ENCODE assay signal across 18 cellular contexts in genomic region chr3:66425566-66425965, GRCh38.
A peak's percentile ranks its signal among the peaks of the same experiment; 100 is the strongest.
DNase-seq lines count a peak whose midpoint lies in the region; ATAC-seq and TF ChIP-seq lines count a peak whose summit lies in the region.
"Had no signal": no experiment of that assay in that cellular context is flagged by ENCODE, and none has a peak within 500 bp of the region (broad histone marks: within the 10 kb centered on the region; RNA-seq: fewer than 3 reads in every experiment).

No MANE protein-coding gene starts in this region.

- DNase-seq in DMS 273 (lab: John Stamatoyannopoulos, UW; ENCODE audit: unreplicated experiment) (peak; percentile 62), lung (ENCODE audit: low spot score) (no peak), gastrocnemius medialis (peak in 1 of 2 donors; percentile 64), NOMO-1 (lab: John Stamatoyannopoulos, UW; ENCODE audit: unreplicated experiment in 2 of 2) (no peak), DMS79 treated with DMSO at 0.1 percent for 48 hours (lab: John Stamatoyannopoulos, UW) (no peak)
- no peak for DNase-seq in activated T-helper 2 cell treated with anti-CD3 and anti-CD28 coated beads, Interferon-gamma antibody, Interleukin-2, Interleukin-4, amounts not matched to agents 10 μg/mL and 5 μg/mL and 100 μg/mL, durations not matched to agents 14 hours and 24 hours and 36 hours (ENCODE audit: low spot score)
- DNase-seq: activated CD4-positive, alpha-beta T cell treated with anti-CD3 and anti-CD28 coated beads for 4 hours; cortex of kidney; foreskin keratinocyte; H7; left lung; naive thymus-derived CD8-positive, alpha-beta T cell; NCI-H1694; NCI-H345 had no signal

- H3K4me1 Mint-ChIP-seq in activated T-helper 2 cell treated with anti-CD3 and anti-CD28 coated beads, Interferon-gamma antibody, Interleukin-2, Interleukin-4, amounts not matched to agents 10 μg/mL and 5 μg/mL and 100 μg/mL, durations not matched to agents 14 hours and 24 hours and 36 hours (ENCODE audit: low read depth), result peaks cover 33% of the 10 kb centered on the region
- H3K4me1 Mint-ChIP-seq: IgD-negative memory B cell had no signal

- no peaks in the 10 kb centered on the region for H3K27me3 Mint-ChIP-seq in activated T-helper 2 cell treated with anti-CD3 and anti-CD28 coated beads, Interferon-gamma antibody, Interleukin-2, Interleukin-4, amounts not matched to agents 10 μg/mL and 5 μg/mL and 100 μg/mL, durations not matched to agents 14 hours and 24 hours and 36 hours (ENCODE audit: low read depth)
- H3K27me3 Mint-ChIP-seq: naive thymus-derived CD8-positive, alpha-beta T cell had no signal

- H3K27ac ChIP-seq in lung (ENCODE audit: low read depth in 1 of 2, low read length in 1 of 2) (peak overlapping the region; percentile 24 to 70), gastrocnemius medialis (peak overlapping the region; percentile 77 to 90 (median 82))
- H3K27ac ChIP-seq: foreskin keratinocyte, left lung had no signal

- 89 to 95% methylated on average over 6 of the region's 6 CpGs for WGBS in lung, 2 donors

- H3K4me3 Mint-ChIP-seq in activated T-helper 2 cell treated with anti-CD3 and anti-CD28 coated beads, Interferon-gamma antibody, Interleukin-2, Interleukin-4, amounts not matched to agents 10 μg/mL and 5 μg/mL and 100 μg/mL, durations not matched to agents 14 hours and 24 hours and 36 hours (ENCODE audit: low read depth), result no peak overlapping the region
- H3K4me3 Mint-ChIP-seq: IgD-negative memory B cell; naive thymus-derived CD8-positive, alpha-beta T cell; stimulated activated effector memory CD8-positive, alpha-beta T cell treated with anti-CD3 and anti-CD28 coated beads, Interleukin-12 subunit alpha, Interleukin-12 subunit beta, amount 100 ng/mL, for 72 hours had no signal

- H3K27me3 ChIP-seq in lung (ENCODE audit: control insufficient read depth, insufficient read depth), result no peaks in the 10 kb centered on the region
- H3K27me3 ChIP-seq in gastrocnemius medialis, result no peaks in the 10 kb centered on the region
- H3K27me3 ChIP-seq: foreskin keratinocyte, left lung had no signal

- intact Hi-C loops in activated T-helper 2 cell treated with anti-CD3 and anti-CD28 coated beads, Interferon-gamma antibody, Interleukin-2, Interleukin-4, amounts not matched to agents 10 μg/mL and 5 μg/mL and 100 μg/mL, durations not matched to agents 14 hours and 24 hours and 36 hours (cut with micrococcal nuclease), result no loop called here
- intact Hi-C loops in gastrocnemius medialis (cut with DNase I; ENCODE audit: low total_unique reads), result no loop called here

- H3K9me3 Mint-ChIP-seq in activated T-helper 2 cell treated with anti-CD3 and anti-CD28 coated beads, Interferon-gamma antibody, Interleukin-2, Interleukin-4, amounts not matched to agents 10 μg/mL and 5 μg/mL and 100 μg/mL, durations not matched to agents 14 hours and 24 hours and 36 hours, result peaks cover 26% of the 10 kb centered on the region

- peak overlapping the region; percentile 18 for H3K27ac Mint-ChIP-seq in activated T-helper 2 cell treated with anti-CD3 and anti-CD28 coated beads, Interferon-gamma antibody, Interleukin-2, Interleukin-4, amounts not matched to agents 10 μg/mL and 5 μg/mL and 100 μg/mL, durations not matched to agents 14 hours and 24 hours and 36 hours
- H3K27ac Mint-ChIP-seq: IgD-negative memory B cell; naive thymus-derived CD8-positive, alpha-beta T cell had no signal

- H3K9me3 ChIP-seq in lung (ENCODE audit: control insufficient read depth in 2 of 2, insufficient read depth in 1 of 2, low read length in 1 of 2), result peaks cover 0 to 7% of the 10 kb centered on the region in 2 donors
- no peaks in the 10 kb centered on the region for H3K9me3 ChIP-seq in gastrocnemius medialis

- no peak for TF ChIP-seq POLR2A in gastrocnemius medialis (IDR thresholded peaks at IDR 0.05)

- peaks cover 66% of the 10 kb centered on the region for H3K36me3 Mint-ChIP-seq in activated T-helper 2 cell treated with anti-CD3 and anti-CD28 coated beads, Interferon-gamma antibody, Interleukin-2, Interleukin-4, amounts not matched to agents 10 μg/mL and 5 μg/mL and 100 μg/mL, durations not matched to agents 14 hours and 24 hours and 36 hours (ENCODE audit: low read depth)

- no peak for TF ChIP-seq CTCF in lung (IDR thresholded peaks at IDR 0.05; ENCODE audit: control extremely low read depth, extremely low read depth)
- TF ChIP-seq CTCF in gastrocnemius medialis (IDR thresholded peaks at IDR 0.05 in 4 of 5, conservative IDR thresholded peaks at IDR 0.05 in 1 of 5), result no peak

- H3K36me3 ChIP-seq in lung (ENCODE audit: control insufficient read depth in 2 of 2, insufficient read depth in 2 of 2, low read length in 2 of 2) (no peaks in the 10 kb centered on the region), gastrocnemius medialis (no peaks in the 10 kb centered on the region)
- H3K36me3 ChIP-seq: left lung had no signal

- ATAC-seq in lung (ENCODE audit: insufficient read depth, low FRiP score), result no peak
- ATAC-seq in gastrocnemius medialis, result peak; percentile 38 to 61
- no peak for ATAC-seq in GM21390 (IDR thresholded peaks at IDR 0.05; ENCODE audit: unreplicated experiment)
- ATAC-seq in GM21515 (IDR thresholded peaks at IDR 0.05; ENCODE audit: unreplicated experiment), result no peak
- ATAC-seq: foreskin keratinocyte; left lung; naive thymus-derived CD8-positive, alpha-beta T cell; stimulated activated effector memory CD8-positive, alpha-beta T cell treated with anti-CD3 and anti-CD28 coated beads, Interleukin-12 subunit alpha, Interleukin-12 subunit beta, amount 100 ng/mL, for 72 hours had no signal

- H3K4me3 ChIP-seq in lung, result no peak overlapping the region
- H3K4me3 ChIP-seq in gastrocnemius medialis, result peak overlapping the region in 3 of 4 donors; percentile 2 to 17 (median 6)
- H3K4me3 ChIP-seq: left lung had no signal

- H3K4me1 ChIP-seq in lung (ENCODE audit: control insufficient read depth in 2 of 2, insufficient read depth in 2 of 2, low read length in 2 of 2) (peaks cover 14 to 42% of the 10 kb centered on the region in 2 donors), gastrocnemius medialis (peaks cover 57 to 60% of the 10 kb centered on the region in 2 donors)

- in situ Hi-C loops in gastrocnemius medialis (cut with MboI; ENCODE audit: low sequenced_read_pairs in 4 of 4), result loop anchor here in 1 of 4 donors (5.0 kb wide), 1 partner anchor 72 kb away; no protein-coding TSS in a partner anchor

Comparison
In these comparisons a context has a peak if more than half of its experiments do, and no peak if none do; other contexts are left out.
1. ATAC-seq: peak in gastrocnemius medialis (2 of 2); none in lung (single experiment), GM21390 (single experiment) and GM21515 (single experiment).